22 cellular contexts compared by ENCODE assay signal in genomic region chr14:100872641-100873071, GRCh38. TPM values are rescaled to one million over a fixed set of nuclear protein-coding genes. Genes with fewer than 3 reads are reported as not detected.
DNase-seq lines count a peak whose midpoint lies in the region; ATAC-seq and TF ChIP-seq lines count a peak whose summit lies in the region.
"Had no signal": no experiment of that assay in that cellular context is flagged by ENCODE, and none has a peak within 500 bp of the region (broad histone marks: within the 10 kb centered on the region; RNA-seq: fewer than 3 reads in every experiment).

No MANE protein-coding gene starts in this region.

- TF ChIP-seq POLR2A in sigmoid colon (IDR thresholded peaks at IDR 0.05), result no peak

- peaks cover 14% of the 10 kb centered on the region for H3K4me1 Mint-ChIP-seq in nephron progenitor cell

- no peak overlapping the region for H3K27ac Mint-ChIP-seq in nephron progenitor cell
- H3K27ac Mint-ChIP-seq: activated naive CD8-positive, alpha-beta T cell treated with anti-CD3 and anti-CD28 coated beads, Interleukin-2, amount 50 U/mL, for 24 hours; naive thymus-derived CD4-positive, alpha-beta T cell had no signal

- H3K36me3 Mint-ChIP-seq in nephron progenitor cell (ENCODE audit: low read depth), result no peaks in the 10 kb centered on the region
- H3K36me3 Mint-ChIP-seq: naive thymus-derived CD4-positive, alpha-beta T cell had no signal

- ATAC-seq in left ventricle myocardium superior (no peak), HG03025 (IDR thresholded peaks at IDR 0.05; ENCODE audit: low FRiP score, unreplicated experiment) (no peak)

- intact Hi-C loops in left ventricle myocardium superior (cut with micrococcal nuclease) (no loop called here), sigmoid colon (cut with DNase I) (no loop called here)

- H3K9me3 Mint-ChIP-seq in nephron progenitor cell, result peaks cover 6% of the 10 kb centered on the region

- no peak overlapping the region for H3K4me3 Mint-ChIP-seq in nephron progenitor cell
- H3K4me3 Mint-ChIP-seq: activated naive CD8-positive, alpha-beta T cell treated with anti-CD3 and anti-CD28 coated beads, Interleukin-2, amount 50 U/mL, for 24 hours; naive thymus-derived CD4-positive, alpha-beta T cell had no signal

- peaks cover 14% of the 10 kb centered on the region for H3K27me3 Mint-ChIP-seq in nephron progenitor cell (ENCODE audit: low read depth, poor library complexity)

- CTCF ChIA-PET in HEK293 (lab: Yijun Ruan, JAX), result no interaction called here

- POLR2A ChIA-PET in HEK293 (lab: Yijun Ruan, JAX), result no interaction called here

- H3K4me1 ChIP-seq in HEK293 (ENCODE audit: control insufficient read depth, insufficient read depth, low read length) (no peaks in the 10 kb centered on the region), sigmoid colon (no peaks in the 10 kb centered on the region)
- H3K4me1 ChIP-seq: HAP-1, upper lobe of left lung had no signal

- H3K9me3 ChIP-seq in HEK293 (ENCODE audit: control insufficient read depth, insufficient read depth, low read depth, low read length) (no peaks in the 10 kb centered on the region), sigmoid colon (no peaks in the 10 kb centered on the region)
- H3K9me3 ChIP-seq: HAP-1, upper lobe of left lung had no signal

- no peak overlapping the region for H3K27ac ChIP-seq in HEK293 (ENCODE audit: extremely low read depth, low read depth, low read length)
- H3K27ac ChIP-seq in sigmoid colon, result no peak overlapping the region
- H3K27ac ChIP-seq: upper lobe of left lung had no signal

- peak; percentile 25 for DNase-seq in amniotic epithelial cell (ENCODE audit: low read depth)
- peak; percentile 20 for DNase-seq in left ventricle myocardium superior
- DNase-seq in sigmoid colon, result peak; percentile 47
- DNase-seq in dermis blood vessel endothelial cell, result no peak
- DNase-seq in nephron progenitor cell, result no peak
- no peak for DNase-seq in SHP77 treated with DMSO at 0.1 percent for 48 hours (lab: John Stamatoyannopoulos, UW)
- DNase-seq: activated CD4-positive, alpha-beta T cell treated with anti-CD3 and anti-CD28 coated beads for 48 hours; activated CD8-positive, alpha-beta memory T cell treated with anti-CD3 and anti-CD28 coated beads, Interleukin-2, amount 50 U/mL, for 4 hours; activated naive CD8-positive, alpha-beta T cell treated with anti-CD3 and anti-CD28 coated beads, Interleukin-2, amount 50 U/mL, for 24 hours; foreskin melanocyte; mesenchymal stem cell; naive thymus-derived CD4-positive, alpha-beta T cell; NCI-H1417 treated with DMSO at 0.1 percent for 48 hours; NCI-H524; upper lobe of left lung had no signal

- H3K36me3 ChIP-seq in HEK293 (ENCODE audit: control insufficient read depth in 2 of 2, insufficient read depth in 1 of 2, low read length in 2 of 2) (no peaks in the 10 kb centered on the region), sigmoid colon (no peaks in the 10 kb centered on the region)
- H3K36me3 ChIP-seq: HAP-1, upper lobe of left lung had no signal

- H3K4me3 ChIP-seq in HEK293 (ENCODE audit: low read depth, low read length) (no peak overlapping the region), sigmoid colon (no peak overlapping the region)
- H3K4me3 ChIP-seq: HAP-1, skin epidermis, upper lobe of left lung had no signal

- H3K27me3 ChIP-seq in sigmoid colon, result peaks cover 0 to 11% (median 4%) of the 10 kb centered on the region in 3 donors
- H3K27me3 ChIP-seq: upper lobe of left lung had no signal

- TF ChIP-seq EP300 in sigmoid colon (IDR thresholded peaks at IDR 0.05), result no peak

- TF ChIP-seq CTCF in HEK293 (tag by site-specific recombination; IDR thresholded peaks at IDR 0.05), result no peak
- no peak for TF ChIP-seq CTCF in sigmoid colon (IDR thresholded peaks at IDR 0.05)
- TF ChIP-seq CTCF in nephron progenitor cell (IDR thresholded peaks at IDR 0.05), result no peak

- 76 to 83% methylated on average over 12 of the region's 12 CpGs for WGBS in sigmoid colon, 2 donors

TF ChIP-seq in HEK293, 187 proteins besides CTCF, POLR2A, EP300 and RAD21:
- no peak for TF ChIP-seq ZNF2 (tag by site-specific recombination; IDR thresholded peaks at IDR 0.05)
- no peak for TF ChIP-seq ZNF449 (tag by site-specific recombination; IDR thresholded peaks at IDR 0.05)
- peak; percentile 25; the same call in 1 of the 2 replicates for TF ChIP-seq ZBTB11 (tag by site-specific recombination; conservative IDR thresholded peaks at IDR 0.05; ENCODE audit: low read depth)
- TF ChIP-seq ZFHX2 (tag by site-specific recombination; conservative IDR thresholded peaks at IDR 0.05), result peak; percentile 91
- TF ChIP-seq SCRT1 (tag by site-specific recombination; IDR thresholded peaks at IDR 0.05; ENCODE audit: borderline replicate concordance), result no peak
- TF ChIP-seq ZNF600 (tag by site-specific recombination; IDR thresholded peaks at IDR 0.05), result peak; percentile 54; the same call in 1 of the 2 replicates
- no peak for TF ChIP-seq ZNF624 (tag by site-specific recombination; IDR thresholded peaks at IDR 0.05)
- no peak for TF ChIP-seq ZFP3 (tag by site-specific recombination; IDR thresholded peaks at IDR 0.05; ENCODE audit: low read depth)
- TF ChIP-seq ZNF112 (tag by site-specific recombination; IDR thresholded peaks at IDR 0.05), result no peak
- TF ChIP-seq EGR2 (tag by site-specific recombination; IDR thresholded peaks at IDR 0.05; ENCODE audit: low read depth), result peak; percentile 77
- no peak for TF ChIP-seq ZNF837 (tag by site-specific recombination; IDR thresholded peaks at IDR 0.05)
- peak; percentile 69; the same call in 1 of the 2 replicates for TF ChIP-seq ZBTB7A (tag by site-specific recombination; IDR thresholded peaks at IDR 0.05; ENCODE audit: low read depth)
- TF ChIP-seq ZNF48 (tag by site-specific recombination; IDR thresholded peaks at IDR 0.05), result no peak
- peak; percentile 16; the same call in 1 of the 2 replicates for TF ChIP-seq SP3 (tag by site-specific recombination; IDR thresholded peaks at IDR 0.05)
- TF ChIP-seq ZNF398 (tag by site-specific recombination; IDR thresholded peaks at IDR 0.05), result no peak
- TF ChIP-seq RBAK (tag by site-specific recombination; IDR thresholded peaks at IDR 0.05), result no peak
TF ChIP-seq in HEK293: peak in this region for 6.

RNA-seq across cellular contexts. Expression of gene RTL1, which starts 30.9 kb away (rescaled TPM):
- total RNA-seq in left ventricle myocardium superior, result not detected
- not detected for total RNA-seq in sigmoid colon
- not detected for polyA plus RNA-seq in sigmoid colon
- not detected in 2 replicates for total RNA-seq in dermis blood vessel endothelial cell
- total RNA-seq: dermis microvascular lymphatic vessel endothelial cell; naive thymus-derived CD4-positive, alpha-beta T cell; RPMI7951; upper lobe of left lung had no signal
- polyA plus RNA-seq: keratinocyte; naive thymus-derived CD4-positive, alpha-beta T cell had no signal

RNA-seq across cellular contexts. Expression of gene MEG3, which starts 46.7 kb away (rescaled TPM):
- total RNA-seq in left ventricle myocardium superior (20.6 TPM), sigmoid colon (100 to 1,000 TPM in 1 of 4 donors, 10 to 100 TPM in 3; 28.0 to 168 (median 36.6) TPM), dermis blood vessel endothelial cell (0.65 and 2.2 TPM in 2 replicates)
- polyA plus RNA-seq in sigmoid colon, result 10 to 100 TPM in 1 of 3 donors, 1 to 10 TPM in 2; 3.5 to 18.0 (median 7.8) TPM
- polyA plus RNA-seq: naive thymus-derived CD4-positive, alpha-beta T cell had no signal

Comparison
In these comparisons a context has a peak if more than half of its experiments do, and no peak if none do; other contexts are left out.
1. DNase-seq: peak in amniotic epithelial cell (single experiment), left ventricle myocardium superior (single experiment) and sigmoid colon (single experiment); none in dermis blood vessel endothelial cell (single experiment), nephron progenitor cell (single experiment) and SHP77 treated with DMSO at 0.1 percent for 48 hours (single experiment).